Comparison of ENCODE assay signal across 1 cellular context in the genomic region with DNA sequence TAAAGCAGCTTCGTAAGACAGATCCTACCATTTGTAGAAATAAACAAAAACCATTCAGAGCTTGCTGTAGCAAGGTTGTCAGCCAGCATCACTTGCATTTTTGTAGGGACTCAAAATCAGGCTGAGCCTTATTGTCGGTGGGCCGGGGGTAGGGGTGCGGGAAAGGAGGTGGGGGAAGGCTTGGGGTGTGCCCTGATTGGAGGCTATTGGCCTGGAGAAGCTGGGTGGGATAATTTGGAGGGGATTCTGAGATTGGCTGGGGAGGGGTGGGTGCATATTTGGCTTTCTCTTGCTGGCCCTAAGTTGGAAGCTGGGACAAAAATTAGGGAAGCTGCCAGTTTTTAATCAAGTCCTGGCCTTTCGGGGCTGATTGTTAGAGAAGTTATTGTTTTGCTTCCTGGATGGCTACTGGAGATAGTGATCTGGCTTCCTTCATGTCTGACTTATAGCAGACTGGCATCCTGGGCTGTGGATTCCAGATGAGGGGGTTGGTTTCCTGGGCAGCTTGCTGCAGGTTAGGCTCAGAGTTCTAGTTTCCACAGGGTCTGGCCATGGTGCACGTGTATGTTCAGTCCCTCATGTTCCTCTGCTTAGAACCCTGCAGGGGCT.
A peak's percentile ranks its signal among the peaks of the same experiment; 100 is the strongest.
TF ChIP-seq lines count a peak whose summit lies in the region.

No MANE protein-coding gene starts in this region.

TF ChIP-seq in PFSK-1, 5 proteins besides CTCF, POLR2A, EP300 and RAD21 (continued from another document):
- TF ChIP-seq SIN3A (IDR thresholded peaks at IDR 0.05; ENCODE audit: borderline replicate concordance, insufficient read depth, low read length) (peak; percentile 57; the same call in 1 of the 2 replicates), TAF1 (IDR thresholded peaks at IDR 0.05; ENCODE audit: borderline replicate concordance, insufficient read depth, low read length) (0 out of 2 replicates have a peak, but pooled peaks have one; percentile 28), FOXP2 (optimal IDR thresholded peaks at IDR 0.05; ENCODE audit: borderline replicate concordance, extremely low read depth, extremely low read length, insufficient read depth) (no peak)
- TF ChIP-seq, protein P1, sequence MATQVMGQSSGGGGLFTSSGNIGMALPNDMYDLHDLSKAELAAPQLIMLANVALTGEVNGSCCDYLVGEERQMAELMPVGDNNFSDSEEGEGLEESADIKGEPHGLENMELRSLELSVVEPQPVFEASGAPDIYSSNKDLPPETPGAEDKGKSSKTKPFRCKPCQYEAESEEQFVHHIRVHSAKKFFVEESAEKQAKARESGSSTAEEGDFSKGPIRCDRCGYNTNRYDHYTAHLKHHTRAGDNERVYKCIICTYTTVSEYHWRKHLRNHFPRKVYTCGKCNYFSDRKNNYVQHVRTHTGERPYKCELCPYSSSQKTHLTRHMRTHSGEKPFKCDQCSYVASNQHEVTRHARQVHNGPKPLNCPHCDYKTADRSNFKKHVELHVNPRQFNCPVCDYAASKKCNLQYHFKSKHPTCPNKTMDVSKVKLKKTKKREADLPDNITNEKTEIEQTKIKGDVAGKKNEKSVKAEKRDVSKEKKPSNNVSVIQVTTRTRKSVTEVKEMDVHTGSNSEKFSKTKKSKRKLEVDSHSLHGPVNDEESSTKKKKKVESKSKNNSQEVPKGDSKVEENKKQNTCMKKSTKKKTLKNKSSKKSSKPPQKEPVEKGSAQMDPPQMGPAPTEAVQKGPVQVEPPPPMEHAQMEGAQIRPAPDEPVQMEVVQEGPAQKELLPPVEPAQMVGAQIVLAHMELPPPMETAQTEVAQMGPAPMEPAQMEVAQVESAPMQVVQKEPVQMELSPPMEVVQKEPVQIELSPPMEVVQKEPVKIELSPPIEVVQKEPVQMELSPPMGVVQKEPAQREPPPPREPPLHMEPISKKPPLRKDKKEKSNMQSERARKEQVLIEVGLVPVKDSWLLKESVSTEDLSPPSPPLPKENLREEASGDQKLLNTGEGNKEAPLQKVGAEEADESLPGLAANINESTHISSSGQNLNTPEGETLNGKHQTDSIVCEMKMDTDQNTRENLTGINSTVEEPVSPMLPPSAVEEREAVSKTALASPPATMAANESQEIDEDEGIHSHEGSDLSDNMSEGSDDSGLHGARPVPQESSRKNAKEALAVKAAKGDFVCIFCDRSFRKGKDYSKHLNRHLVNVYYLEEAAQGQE (IDR thresholded peaks at IDR 0.05; ENCODE audit: insufficient read depth in 1 of 2, low read depth in 2 of 2, low read length in 2 of 2): peak in 1 of 2 experiments; percentile 70; a peak in 1 of 4 replicates
